ENCODE assay signal across 12 cellular contexts in the genomic region with DNA sequence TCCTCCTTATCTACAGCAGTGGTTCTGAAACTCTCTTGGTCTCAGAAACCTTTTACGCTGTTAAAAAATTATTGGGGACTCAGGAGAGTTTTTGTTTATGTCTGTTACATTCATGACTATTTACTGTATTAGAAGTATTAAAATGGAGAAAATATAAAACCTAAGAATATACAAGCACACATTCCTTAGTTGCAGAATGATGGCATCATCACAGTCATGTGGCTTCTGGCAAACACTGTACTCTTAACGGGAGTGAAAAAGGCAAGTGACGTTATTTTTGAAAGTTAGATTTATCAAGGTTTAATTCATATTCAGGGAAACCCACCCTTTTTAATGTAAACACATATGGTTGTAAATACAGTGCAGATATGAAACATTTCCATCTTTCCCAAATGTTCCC. TPM values are rescaled to one million over a fixed set of nuclear protein-coding genes. Genes with fewer than 3 reads are reported as not detected.
DNase-seq lines count a peak whose midpoint lies in the region; ATAC-seq, FAIRE-seq and TF ChIP-seq lines count a peak whose summit lies in the region.
"Had no signal": no experiment of that assay in that cellular context is flagged by ENCODE, and none has a peak within 500 bp of the region (broad histone marks: within the 10 kb centered on the region; RNA-seq: fewer than 3 reads in every experiment).

No MANE protein-coding gene starts in this region.

- H3K36me3 ChIP-seq in astrocyte (ENCODE audit: insufficient read depth, low read length), result no peaks in the 10 kb centered on the region
- no peaks in the 10 kb centered on the region for H3K36me3 ChIP-seq in stomach smooth muscle (ENCODE audit: control insufficient read depth in 2 of 2, insufficient read depth in 2 of 2, low read length in 2 of 2)
- H3K36me3 ChIP-seq: colonic mucosa, pancreas had no signal

- no peak for FAIRE-seq in astrocyte (lab: Jason Lieb, UNC)
- FAIRE-seq: pancreas had no signal

- H3K27ac Mint-ChIP-seq in astrocyte (ENCODE audit: unreplicated experiment), result peak overlapping the region; percentile 55
- no peak overlapping the region for H3K27ac Mint-ChIP-seq in activated T-cell treated with anti-CD3 and anti-CD28 coated beads, Interleukin-2, amount 50 U/mL, for 72 hours

- H3K4me2 ChIP-seq in astrocyte (ENCODE audit: low read length), result peak overlapping the region; percentile 35

- H3K27ac ChIP-seq in astrocyte (ENCODE audit: low read depth, low read length) (peak overlapping the region; percentile 46), stomach smooth muscle (ENCODE audit: low read length) (peak overlapping the region; percentile 7)
- H3K27ac ChIP-seq: colonic mucosa had no signal

- peak; percentile 44 for DNase-seq in G401 (ENCODE audit: low spot score)
- peak; percentile 75 for DNase-seq in astrocyte (ENCODE audit: low read depth)
- peak; percentile 36 for DNase-seq in hepatic stellate cell (ENCODE audit: low spot score)
- no peak for DNase-seq in activated T-cell treated with anti-CD3 and anti-CD28 coated beads, Interleukin-2, amount 50 U/mL, for 72 hours
- no peak for DNase-seq in NOMO-1 treated with dmso at 0.1 percent for 144 hours (lab: John Stamatoyannopoulos, UW; ENCODE audit: unreplicated experiment)
- no peak for DNase-seq in UCSD-AML1 (lab: John Stamatoyannopoulos, UW; ENCODE audit: unreplicated experiment)
- DNase-seq: activated T-cell treated with anti-CD3 and anti-CD28 coated beads, Interleukin-2, amount 50 U/mL, for 1 hour; colonic mucosa; NCI-H1048; pancreas had no signal

- H3K4me1 Mint-ChIP-seq in astrocyte (ENCODE audit: low read depth, unreplicated experiment), result peaks cover 23% of the 10 kb centered on the region
- peaks cover 44% of the 10 kb centered on the region for H3K4me1 Mint-ChIP-seq in activated T-cell treated with anti-CD3 and anti-CD28 coated beads, Interleukin-2, amount 50 U/mL, for 72 hours (ENCODE audit: low read depth)

- no peak overlapping the region for H2AFZ ChIP-seq in astrocyte (ENCODE audit: low read depth, low read length)

- H3K4me1 ChIP-seq in astrocyte (ENCODE audit: insufficient read depth, low read length) (peaks cover 23% of the 10 kb centered on the region), stomach smooth muscle (ENCODE audit: control insufficient read depth, insufficient read depth, low read length) (peaks cover 3% of the 10 kb centered on the region)
- H3K4me1 ChIP-seq: colonic mucosa had no signal

- H3K9me3 ChIP-seq in astrocyte (ENCODE audit: insufficient read depth, low read depth, low read length) (no peaks in the 10 kb centered on the region), stomach smooth muscle (ENCODE audit: control insufficient read depth in 2 of 2, low read length in 2 of 2) (no peaks in the 10 kb centered on the region)
- H3K9me3 ChIP-seq: colonic mucosa, pancreas had no signal

- no peak overlapping the region for H3K4me3 Mint-ChIP-seq in astrocyte (ENCODE audit: unreplicated experiment)
- no peak overlapping the region for H3K4me3 Mint-ChIP-seq in activated T-cell treated with anti-CD3 and anti-CD28 coated beads, Interleukin-2, amount 50 U/mL, for 72 hours

- H3K27me3 ChIP-seq in astrocyte (ENCODE audit: insufficient read depth, low read length) (no peaks in the 10 kb centered on the region), stomach smooth muscle (ENCODE audit: control insufficient read depth in 1 of 2, insufficient read depth in 2 of 2, low read length in 2 of 2) (no peaks in the 10 kb centered on the region)
- H3K27me3 ChIP-seq: colonic mucosa, pancreas had no signal

- no peak overlapping the region for H3K4me3 ChIP-seq in astrocyte (ENCODE audit: insufficient read depth, low read depth, low read length)
- H3K4me3 ChIP-seq in stomach smooth muscle (ENCODE audit: low read length in 2 of 2), result no peak overlapping the region
- H3K4me3 ChIP-seq: colonic mucosa, pancreas had no signal

- peaks cover 87% of the 10 kb centered on the region for H3K79me2 ChIP-seq in astrocyte (ENCODE audit: insufficient read depth, low read length)

- H3K9ac ChIP-seq in astrocyte (ENCODE audit: low read length) (peak overlapping the region; percentile 5), stomach smooth muscle (ENCODE audit: low read length in 2 of 2) (no peak overlapping the region)

- TF ChIP-seq CTCF in astrocyte (IDR thresholded peaks at IDR 0.05; ENCODE audit: insufficient read depth, low read depth, low read length), result no peak

- H3K9me3 Mint-ChIP-seq in astrocyte (ENCODE audit: unreplicated experiment), result no peaks in the 10 kb centered on the region
- peaks cover 6% of the 10 kb centered on the region in 2 donors for H3K9me3 Mint-ChIP-seq in activated T-cell treated with anti-CD3 and anti-CD28 coated beads, Interleukin-2, amount 50 U/mL, for 72 hours

- no peaks in the 10 kb centered on the region for H3K36me3 Mint-ChIP-seq in astrocyte (ENCODE audit: low read depth, unreplicated experiment)
- H3K36me3 Mint-ChIP-seq in activated T-cell treated with anti-CD3 and anti-CD28 coated beads, Interleukin-2, amount 50 U/mL, for 72 hours (ENCODE audit: insufficient read depth in 2 of 2), result peaks cover 9 to 11% of the 10 kb centered on the region in 2 donors

- no peak for ATAC-seq in HG02870 (IDR thresholded peaks at IDR 0.05; ENCODE audit: unreplicated experiment)
- no peak for ATAC-seq in activated T-cell treated with anti-CD3 and anti-CD28 coated beads, Interleukin-2, amount 50 U/mL, for 72 hours (replicated peaks in 1 of 2)

- H4K20me1 ChIP-seq in astrocyte (ENCODE audit: insufficient read depth, low read length), result peaks cover 6% of the 10 kb centered on the region

- in situ Hi-C loops in G401 (cut with HindIII; ENCODE audit: low sequenced_read_pairs), result no loop called here

- H3K27me3 Mint-ChIP-seq in astrocyte (ENCODE audit: low read depth, unreplicated experiment), result no peaks in the 10 kb centered on the region
- H3K27me3 Mint-ChIP-seq in activated T-cell treated with anti-CD3 and anti-CD28 coated beads, Interleukin-2, amount 50 U/mL, for 72 hours (ENCODE audit: low read depth), result no peaks in the 10 kb centered on the region

RNA-seq across cellular contexts. Expression of gene SIPA1L1, which starts 43.7 kb away (rescaled TPM):
- 9.9 and 16.3 TPM in 2 replicates for total RNA-seq in G401 (2014; rRNA removed; shearing (Covaris generic))
- total RNA-seq in astrocyte, result 31.3 and 32.8 TPM in 2 replicates
- 100 to 1,000 TPM in 1 of 2 donors, 10 to 100 TPM in 1; 89.7 to 126 TPM for total RNA-seq in activated T-cell treated with anti-CD3 and anti-CD28 coated beads, Interleukin-2, amount 50 U/mL, for 72 hours

Comparison
In these comparisons a context has a peak if more than half of its experiments do, and no peak if none do; other contexts are left out.
1. DNase-seq: peak in G401 (single experiment), astrocyte (single experiment) and hepatic stellate cell (single experiment); none in activated T-cell treated with anti-CD3 and anti-CD28 coated beads, Interleukin-2, amount 50 U/mL, for 72 hours (0 of 2), NOMO-1 treated with dmso at 0.1 percent for 144 hours (single experiment) and UCSD-AML1 (single experiment).